9 cellular contexts compared by ENCODE assay signal in the genomic region with DNA sequence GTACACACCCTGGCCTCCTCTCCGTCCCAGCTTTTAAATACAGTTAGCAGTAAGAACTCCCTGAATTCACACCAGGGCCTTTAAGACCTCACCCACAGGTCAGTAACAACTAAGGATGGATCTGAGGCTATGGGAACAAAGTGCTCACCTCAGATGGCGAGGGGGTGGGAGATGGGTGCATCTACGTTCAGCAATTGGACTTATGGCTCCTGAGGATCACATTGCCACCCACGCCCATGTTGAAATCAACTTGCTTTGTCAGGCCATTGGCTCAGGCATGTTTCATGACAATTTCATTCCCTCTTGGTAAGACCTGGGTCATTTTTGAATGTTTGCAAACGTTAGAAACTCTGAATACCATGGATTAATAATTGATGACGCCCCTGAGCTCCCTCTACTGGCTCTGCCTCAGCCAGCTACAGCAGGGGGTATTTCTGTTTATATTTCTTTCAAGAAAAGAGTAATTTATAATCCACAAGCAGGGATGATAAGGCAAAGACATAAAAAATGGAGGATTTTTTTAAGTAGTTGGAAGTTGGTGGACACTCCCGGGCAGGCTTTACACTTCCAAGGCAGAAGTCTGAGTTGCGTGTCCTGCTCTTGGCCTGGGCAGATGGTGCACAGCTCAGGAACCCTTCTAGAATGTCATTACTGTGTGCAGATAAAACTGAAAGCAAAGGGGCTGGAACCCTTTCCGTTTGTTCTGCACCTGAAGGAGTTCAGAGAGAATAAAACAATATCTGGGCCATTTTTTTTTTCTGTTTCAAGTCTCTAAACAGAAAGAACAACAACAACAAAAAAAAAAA. TPM values are rescaled to one million over a fixed set of nuclear protein-coding genes. Genes with fewer than 3 reads are reported as not detected.
DNase-seq lines count a peak whose midpoint lies in the region; ATAC-seq and TF ChIP-seq lines count a peak whose summit lies in the region.
"Had no signal": no experiment of that assay in that cellular context is flagged by ENCODE, and none has a peak within 500 bp of the region (broad histone marks: within the 10 kb centered on the region; RNA-seq: fewer than 3 reads in every experiment).

No MANE protein-coding gene starts in this region.

- ATAC-seq in GM18870 (IDR thresholded peaks at IDR 0.05; ENCODE audit: unreplicated experiment) (peak; percentile 34), HG03460 (IDR thresholded peaks at IDR 0.05; ENCODE audit: unreplicated experiment) (peak; percentile 37)
- ATAC-seq in effector memory CD8-positive, alpha-beta T cell (replicated peaks), result no peak

- peak overlapping the region; percentile 44 to 45 for H3K4me3 Mint-ChIP-seq in effector memory CD8-positive, alpha-beta T cell
- no peak overlapping the region for H3K4me3 Mint-ChIP-seq in type B pancreatic cell
- H3K4me3 Mint-ChIP-seq: brain had no signal

- no peak for TF ChIP-seq CTCF in type B pancreatic cell (conservative IDR thresholded peaks at IDR 0.05)

- in situ Hi-C loops in GM23248 (cut with MboI), result no loop called here

- H3K9ac ChIP-seq in GM23248, result no peak overlapping the region

- H3K9me3 ChIP-seq in GM23248 (ENCODE audit: low read depth), result no peaks in the 10 kb centered on the region

- H4K20me1 ChIP-seq in GM23248 (ENCODE audit: insufficient read depth), result no peaks in the 10 kb centered on the region

- H3K4me1 ChIP-seq in ACC112 (ENCODE audit: control insufficient read depth, insufficient read depth, low read length, unreplicated experiment) (peaks cover 15% of the 10 kb centered on the region), GM23248 (ENCODE audit: insufficient read depth) (no peaks in the 10 kb centered on the region)

- H3K36me3 ChIP-seq in ACC112 (ENCODE audit: insufficient read depth, low read length) (no peaks in the 10 kb centered on the region), GM23248 (ENCODE audit: low read depth) (no peaks in the 10 kb centered on the region)

- H3F3A ChIP-seq in GM23248 (ENCODE audit: insufficient read depth), result no peaks in the 10 kb centered on the region

- no peaks in the 10 kb centered on the region for H3K79me2 ChIP-seq in ACC112 (ENCODE audit: control insufficient read depth, insufficient read depth, low read length, unreplicated experiment)
- no peaks in the 10 kb centered on the region for H3K79me2 ChIP-seq in GM23248 (ENCODE audit: insufficient read depth)

- H3K27me3 ChIP-seq in ACC112 (ENCODE audit: insufficient read depth, low read length), result no peaks in the 10 kb centered on the region
- H3K27me3 ChIP-seq in GM23248 (replicated peaks; ENCODE audit: insufficient read depth), result no peaks in the 10 kb centered on the region

- H2AFZ ChIP-seq in ACC112 (ENCODE audit: low read length, unreplicated experiment) (peak overlapping the region; percentile 53), GM23248 (no peak overlapping the region)

- WGBS in GM23248 (ENCODE audit: low coverage in 1 of 2, low lambda C conversion rate in 2 of 2, missing lambda C conversion rate in 2 of 2), 2 experiments, result 77 to 84% methylated on average over 9 of the region's 9 CpGs

- no peaks in the 10 kb centered on the region for H3K9me3 Mint-ChIP-seq in effector memory CD8-positive, alpha-beta T cell
- H3K9me3 Mint-ChIP-seq in type B pancreatic cell, result no peaks in the 10 kb centered on the region
- H3K9me3 Mint-ChIP-seq: brain had no signal

- no peaks in the 10 kb centered on the region for H3K9me2 ChIP-seq in GM23248 (ENCODE audit: insufficient read depth)

- DNase-seq in effector memory CD8-positive, alpha-beta T cell, result no peak
- DNase-seq in type B pancreatic cell (ENCODE audit: extremely low spot score, unreplicated experiment), result no peak
- DNase-seq in 8988T, result no peak
- DNase-seq in T1000 (lab: John Stamatoyannopoulos, UW), result no peak
- DNase-seq in GM23248, result no peak

- H3K27ac ChIP-seq in ACC112 (ENCODE audit: low read depth, low read length) (no peak overlapping the region), GM23248 (no peak overlapping the region)

- peak overlapping the region in 1 of 2 donors; percentile 62 for H3K27ac Mint-ChIP-seq in effector memory CD8-positive, alpha-beta T cell
- peak overlapping the region; percentile 42 for H3K27ac Mint-ChIP-seq in type B pancreatic cell

- peaks cover 42 to 47% of the 10 kb centered on the region in 2 donors for H3K4me1 Mint-ChIP-seq in effector memory CD8-positive, alpha-beta T cell (ENCODE audit: low read depth in 2 of 2)
- H3K4me1 Mint-ChIP-seq in type B pancreatic cell (ENCODE audit: unreplicated experiment), result peaks cover 26% of the 10 kb centered on the region

- H3K36me3 Mint-ChIP-seq in effector memory CD8-positive, alpha-beta T cell (ENCODE audit: insufficient read depth), result peaks cover 12% of the 10 kb centered on the region
- no peaks in the 10 kb centered on the region for H3K36me3 Mint-ChIP-seq in type B pancreatic cell
- H3K36me3 Mint-ChIP-seq: brain had no signal

- no peaks in the 10 kb centered on the region for H3K27me3 Mint-ChIP-seq in effector memory CD8-positive, alpha-beta T cell
- peaks cover 3% of the 10 kb centered on the region for H3K27me3 Mint-ChIP-seq in type B pancreatic cell
- H3K27me3 Mint-ChIP-seq: brain had no signal

- H3K4me2 ChIP-seq in GM23248 (ENCODE audit: unreplicated experiment), result no peak overlapping the region

- H3K4me3 ChIP-seq in ACC112 (ENCODE audit: low read depth, low read length) (no peak overlapping the region), GM23248 (no peak overlapping the region)

RNA-seq across cellular contexts. Expression of gene LBR, which starts 13.7 kb away (rescaled TPM):
- 59.9 and 94.6 TPM in 2 replicates for total RNA-seq in type B pancreatic cell (ENCODE audit: low replicate concordance)
- total RNA-seq in GM23248 (2014; rRNA removed; shearing (Covaris generic)), result 12.3 and 13.5 TPM in 2 replicates
- 16.8 and 19.0 TPM in 2 replicates for polyA plus RNA-seq in GM23248 (2016; fragmentation: Nextera tagmentation; extraction: Ambion mirVana)
